In genomic region chr6:33427585-33428218, GRCh38 we compare ENCODE assay signal across 8 cellular contexts. TPM values are rescaled to one million over a fixed set of nuclear protein-coding genes. Genes with fewer than 3 reads are reported as not detected.
DNase-seq lines count a peak whose midpoint lies in the region; ATAC-seq and TF ChIP-seq lines count a peak whose summit lies in the region.

No MANE protein-coding gene starts in this region.

- no peaks in the 10 kb centered on the region for H3K9me3 ChIP-seq in mucosa of rectum (ENCODE audit: control insufficient read depth in 2 of 2, low read length in 2 of 2)
- H3K9me3 ChIP-seq in subcutaneous abdominal adipose tissue (ENCODE audit: control insufficient read depth in 5 of 5, low read length in 5 of 5) = no peaks in the 10 kb centered on the region

- no peak for TF ChIP-seq CTCF in endothelial cell (IDR thresholded peaks at IDR 0.05; ENCODE audit: unreplicated experiment)

- no peaks in the 10 kb centered on the region for H3K27me3 Mint-ChIP-seq in activated CD8-positive, alpha-beta T cell treated with anti-CD3 and anti-CD28 coated beads, Interleukin-2, amount 10 ng/mL, durations not matched to agents 7 days and 5 days (ENCODE audit: low read depth)
- peaks cover 20% of the 10 kb centered on the region for H3K27me3 Mint-ChIP-seq in endothelial cell (ENCODE audit: unreplicated experiment)

- POLR2A ChIA-PET in activated CD8-positive, alpha-beta T cell treated with anti-CD3 and anti-CD28 coated beads, Interleukin-2, amount 10 ng/mL, durations not matched to agents 7 days and 5 days (lab: Charles Lee) = no interaction called here

- peak overlapping the region; percentile 89 for H3K27ac Mint-ChIP-seq in activated CD8-positive, alpha-beta T cell treated with anti-CD3 and anti-CD28 coated beads, Interleukin-2, amount 10 ng/mL, durations not matched to agents 7 days and 5 days
- peak overlapping the region; percentile 97 for H3K27ac Mint-ChIP-seq in endothelial cell (ENCODE audit: unreplicated experiment)

- H3K9ac ChIP-seq in mucosa of rectum (ENCODE audit: low read depth in 1 of 2, low read length in 2 of 2) = peak overlapping the region; percentile 58 to 70
- H3K9ac ChIP-seq in subcutaneous abdominal adipose tissue (ENCODE audit: low read length in 5 of 5) = peak overlapping the region in 4 of 5 donors; percentile 53 to 81 (median 64)

- peaks cover 8% of the 10 kb centered on the region for H3K36me3 Mint-ChIP-seq in activated CD8-positive, alpha-beta T cell treated with anti-CD3 and anti-CD28 coated beads, Interleukin-2, amount 10 ng/mL, durations not matched to agents 7 days and 5 days (ENCODE audit: low read depth)
- peaks cover 9% of the 10 kb centered on the region for H3K36me3 Mint-ChIP-seq in endothelial cell (ENCODE audit: low read depth, unreplicated experiment)

- H3K27ac ChIP-seq in mucosa of rectum (ENCODE audit: low read depth in 2 of 2, low read length in 2 of 2) (peak overlapping the region; percentile 26 to 56), subcutaneous abdominal adipose tissue (ENCODE audit: low read depth, low read length) (no peak overlapping the region)

- peak; percentile 4 for ATAC-seq in activated CD8-positive, alpha-beta T cell treated with anti-CD3 and anti-CD28 coated beads, Interleukin-2, amount 10 ng/mL, durations not matched to agents 7 days and 5 days
- ATAC-seq in HG03469 (IDR thresholded peaks at IDR 0.05; ENCODE audit: unreplicated experiment) = no peak

- CTCF ChIA-PET in activated CD8-positive, alpha-beta T cell treated with anti-CD3 and anti-CD28 coated beads, Interleukin-2, amount 10 ng/mL, durations not matched to agents 7 days and 5 days (lab: Charles Lee) = interaction anchor here (1.8 to 4.1 kb wide), 2 partner anchors 9 to 10 kb away, joined by 4 to 21 read pairs; partner anchors contain the start of genes CUTA and SYNGAP1

- H3K36me3 ChIP-seq in mucosa of rectum (ENCODE audit: control insufficient read depth in 2 of 2, insufficient read depth in 2 of 2, low read length in 2 of 2) (no peaks in the 10 kb centered on the region), subcutaneous abdominal adipose tissue (ENCODE audit: control insufficient read depth in 5 of 5, insufficient read depth in 5 of 5, low read length in 5 of 5) (peaks cover 0 to 2% (median 0%) of the 10 kb centered on the region in 5 donors)

- H3K4me3 ChIP-seq in Jurkat, Clone E6-1 (ENCODE audit: low read length) = peak overlapping the region; percentile 63
- peak overlapping the region; percentile 55 to 72 for H3K4me3 ChIP-seq in mucosa of rectum (ENCODE audit: low read length in 2 of 2)
- peak overlapping the region; percentile 63 to 74 (median 71) for H3K4me3 ChIP-seq in subcutaneous abdominal adipose tissue (ENCODE audit: low read depth in 1 of 5, low read length in 5 of 5)

- H3K4me1 Mint-ChIP-seq in activated CD8-positive, alpha-beta T cell treated with anti-CD3 and anti-CD28 coated beads, Interleukin-2, amount 10 ng/mL, durations not matched to agents 7 days and 5 days (ENCODE audit: low read depth) = peaks cover 74% of the 10 kb centered on the region
- peaks cover 68% of the 10 kb centered on the region for H3K4me1 Mint-ChIP-seq in endothelial cell (ENCODE audit: unreplicated experiment)

- H3K27me3 ChIP-seq in mucosa of rectum (ENCODE audit: control insufficient read depth in 2 of 2, insufficient read depth in 2 of 2, low read length in 2 of 2) (no peaks in the 10 kb centered on the region), subcutaneous abdominal adipose tissue (ENCODE audit: control insufficient read depth in 5 of 5, insufficient read depth in 4 of 5, low read length in 5 of 5) (peaks cover 0 to 4% (median 0%) of the 10 kb centered on the region in 5 donors)

- DNase-seq in COR-L47 (lab: John Stamatoyannopoulos, UW) (peak; percentile 18), endothelial cell (ENCODE audit: low spot score) (peak; percentile 54), kidney glomerular epithelial cell (lab: John Stamatoyannopoulos, UW) (no peak)
- no peak for DNase-seq in Jurkat, Clone E6-1 (ENCODE audit: low read depth, low spot score)
- DNase-seq in activated CD8-positive, alpha-beta T cell treated with anti-CD3 and anti-CD28 coated beads, Interleukin-2, amount 10 ng/mL, durations not matched to agents 7 days and 5 days = peak; percentile 65

- H3K4me1 ChIP-seq in mucosa of rectum (ENCODE audit: control insufficient read depth in 2 of 2, insufficient read depth in 2 of 2, low read length in 2 of 2) (peaks cover 30 to 33% of the 10 kb centered on the region in 2 donors), subcutaneous abdominal adipose tissue (ENCODE audit: control insufficient read depth in 5 of 5, insufficient read depth in 5 of 5, low read length in 5 of 5) (peaks cover 11 to 66% (median 47%) of the 10 kb centered on the region in 5 donors)

- H3K4me3 Mint-ChIP-seq in activated CD8-positive, alpha-beta T cell treated with anti-CD3 and anti-CD28 coated beads, Interleukin-2, amount 10 ng/mL, durations not matched to agents 7 days and 5 days = peak overlapping the region; percentile 88
- H3K4me3 Mint-ChIP-seq in endothelial cell (ENCODE audit: unreplicated experiment) = peak overlapping the region; percentile 95

- no peaks in the 10 kb centered on the region for H3K9me3 Mint-ChIP-seq in activated CD8-positive, alpha-beta T cell treated with anti-CD3 and anti-CD28 coated beads, Interleukin-2, amount 10 ng/mL, durations not matched to agents 7 days and 5 days (ENCODE audit: insufficient read depth)
- H3K9me3 Mint-ChIP-seq in endothelial cell (ENCODE audit: unreplicated experiment) = no peaks in the 10 kb centered on the region

RNA-seq across cellular contexts. Expression of gene SYNGAP1, which starts 7.8 kb away (rescaled TPM):
- polyA plus RNA-seq in Jurkat, Clone E6-1 (2012; ENCODE audit: insufficient read depth, insufficient read length) = 30.1 TPM
- 10 to 100 TPM; 42.0 to 48.2 TPM for total RNA-seq in activated CD8-positive, alpha-beta T cell treated with anti-CD3 and anti-CD28 coated beads, Interleukin-2, amount 10 ng/mL, durations not matched to agents 7 days and 5 days
- total RNA-seq in endothelial cell (ENCODE audit: unreplicated experiment) = 48.6 TPM

RNA-seq across cellular contexts. Expression of gene CUTA, which starts 9.8 kb away (rescaled TPM):
- 264 TPM for polyA plus RNA-seq in Jurkat, Clone E6-1 (2012; ENCODE audit: insufficient read depth, insufficient read length)
- 100 to 1,000 TPM; 179 to 187 TPM for total RNA-seq in activated CD8-positive, alpha-beta T cell treated with anti-CD3 and anti-CD28 coated beads, Interleukin-2, amount 10 ng/mL, durations not matched to agents 7 days and 5 days
- 163 TPM for total RNA-seq in endothelial cell (ENCODE audit: unreplicated experiment)

RNA-seq across cellular contexts. Expression of gene PHF1, which starts 16.9 kb away (rescaled TPM):
- polyA plus RNA-seq in Jurkat, Clone E6-1 (2012; ENCODE audit: insufficient read depth, insufficient read length) = 48.0 TPM
- 10 to 100 TPM; 35.9 to 36.5 TPM for total RNA-seq in activated CD8-positive, alpha-beta T cell treated with anti-CD3 and anti-CD28 coated beads, Interleukin-2, amount 10 ng/mL, durations not matched to agents 7 days and 5 days
- total RNA-seq in endothelial cell (ENCODE audit: unreplicated experiment) = 60.0 TPM

RNA-seq across cellular contexts. Expression of gene ZBTB9, which starts 26.7 kb away (rescaled TPM):
- 12.7 TPM for polyA plus RNA-seq in Jurkat, Clone E6-1 (2012; ENCODE audit: insufficient read depth, insufficient read length)
- total RNA-seq in activated CD8-positive, alpha-beta T cell treated with anti-CD3 and anti-CD28 coated beads, Interleukin-2, amount 10 ng/mL, durations not matched to agents 7 days and 5 days = 1 to 10 TPM; 7.3 to 9.0 TPM
- 18.7 TPM for total RNA-seq in endothelial cell (ENCODE audit: unreplicated experiment)

RNA-seq across cellular contexts. Expression of gene KIFC1, which starts 36.1 kb away (rescaled TPM):
- polyA plus RNA-seq in Jurkat, Clone E6-1 (2012; ENCODE audit: insufficient read depth, insufficient read length) = 111 TPM
- 100 to 1,000 TPM; 175 to 180 TPM for total RNA-seq in activated CD8-positive, alpha-beta T cell treated with anti-CD3 and anti-CD28 coated beads, Interleukin-2, amount 10 ng/mL, durations not matched to agents 7 days and 5 days
- 19.0 TPM for total RNA-seq in endothelial cell (ENCODE audit: unreplicated experiment)

Comparison
In these comparisons a context has a peak if more than half of its experiments do, and no peak if none do; other contexts are left out.
1. DNase-seq: peak in COR-L47 (single experiment), activated CD8-positive, alpha-beta T cell treated with anti-CD3 and anti-CD28 coated beads, Interleukin-2, amount 10 ng/mL, durations not matched to agents 7 days and 5 days (single experiment) and endothelial cell (single experiment); none in Jurkat, Clone E6-1 (single experiment) and kidney glomerular epithelial cell (single experiment).
2. Peak in every context shown above with its lines, with median percentiles within 50 percentile points of each other: H3K4me3 ChIP-seq.